In genomic region chr2:183984871-183985270, GRCh38 we compare ENCODE assay signal across 4 cellular contexts.
"Had no signal": no experiment of that assay in that cellular context is flagged by ENCODE, and none has a peak within 500 bp of the region (broad histone marks: within the 10 kb centered on the region; RNA-seq: fewer than 3 reads in every experiment).

No MANE protein-coding gene starts in this region.

- H3K4me3 ChIP-seq: K562 had no signal

- DNase-seq: IMR-90, KBM-7 had no signal

- ATAC-seq: HepG2, K562 had no signal
